21 cellular contexts compared by ENCODE assay signal in genomic region chrX:85914431-85914830, GRCh38.
A peak's percentile ranks its signal among the peaks of the same experiment; 100 is the strongest.
DNase-seq lines count a peak whose midpoint lies in the region; ATAC-seq and TF ChIP-seq lines count a peak whose summit lies in the region.
"Had no signal": no experiment of that assay in that cellular context is flagged by ENCODE, and none has a peak within 500 bp of the region (broad histone marks: within the 10 kb centered on the region; RNA-seq: fewer than 3 reads in every experiment).

No MANE protein-coding gene starts in this region.

- H2AFZ ChIP-seq in neuronal stem cell (ENCODE audit: low read length), result no peak overlapping the region
- H2AFZ ChIP-seq: GM23248 had no signal

- no peak overlapping the region for H2BK120ac ChIP-seq in neuronal stem cell (ENCODE audit: low read depth, low read length)

- no peak overlapping the region for H4K91ac ChIP-seq in neuronal stem cell (ENCODE audit: low read depth, low read length, poor library complexity)

- no peak overlapping the region for H3K4me3 ChIP-seq in neuronal stem cell (ENCODE audit: low read length in 2 of 2)
- no peak overlapping the region for H3K4me3 ChIP-seq in gastroesophageal sphincter
- H3K4me3 ChIP-seq: BLaER1 treated with 17β-estradiol and CSF1 and Interleukin-3, amounts not matched to agents 10 nM and 100 nM; GM12878; GM23248; HAP-1 had no signal

- no peak overlapping the region for H3K4me2 ChIP-seq in neuronal stem cell (ENCODE audit: insufficient read depth, low read length, poor library complexity, severe bottlenecking)
- H3K4me2 ChIP-seq: BLaER1 treated with 17β-estradiol and CSF1 and Interleukin-3, amounts not matched to agents 10 nM and 100 nM had no signal

- peaks cover 25% of the 10 kb centered on the region for H3K4me1 Mint-ChIP-seq in chondrocyte (ENCODE audit: low read depth)
- H3K4me1 Mint-ChIP-seq: CD14-positive monocyte had no signal

- no peak for TF ChIP-seq EP300 in gastroesophageal sphincter (IDR thresholded peaks at IDR 0.05)

- H3K4me3 Mint-ChIP-seq in chondrocyte (ENCODE audit: unreplicated experiment), result no peak overlapping the region
- H3K4me3 Mint-ChIP-seq: CD14-positive monocyte; CD4-positive, alpha-beta T cell; CD8-positive, alpha-beta memory T cell; HFFc6 had no signal

- H3K36me3 ChIP-seq in neuronal stem cell (replicated peaks in 1 of 2; ENCODE audit: control insufficient read depth in 2 of 2, insufficient read depth in 2 of 2, low read length in 2 of 2) (no peaks in the 10 kb centered on the region), gastroesophageal sphincter (no peaks in the 10 kb centered on the region)
- H3K36me3 ChIP-seq: BE2C, HAP-1 had no signal

- H3K4me1 ChIP-seq in neuronal stem cell (ENCODE audit: control insufficient read depth in 2 of 2, insufficient read depth in 1 of 2, low read depth in 1 of 2, low read length in 2 of 2) (no peaks in the 10 kb centered on the region), gastroesophageal sphincter (no peaks in the 10 kb centered on the region)
- H3K4me1 ChIP-seq: BE2C; BLaER1 treated with 17β-estradiol and CSF1 and Interleukin-3, amounts not matched to agents 10 nM and 100 nM; HAP-1 had no signal

- H2BK15ac ChIP-seq in neuronal stem cell (ENCODE audit: low read length), result no peak overlapping the region

- no peak overlapping the region for H3K27ac Mint-ChIP-seq in chondrocyte (ENCODE audit: unreplicated experiment)
- H3K27ac Mint-ChIP-seq: CD4-positive, alpha-beta T cell; CD8-positive, alpha-beta memory T cell; HFFc6 had no signal

- TF ChIP-seq CTCF in chondrocyte (IDR thresholded peaks at IDR 0.05) (no peak), gastroesophageal sphincter (IDR thresholded peaks at IDR 0.05) (no peak)

- no peak overlapping the region for H2BK5ac ChIP-seq in neuronal stem cell (ENCODE audit: low read length)

- peaks cover 9% of the 10 kb centered on the region for H3K36me3 Mint-ChIP-seq in chondrocyte (ENCODE audit: low read depth)

- H3K79me1 ChIP-seq in neuronal stem cell (ENCODE audit: low read depth, low read length), result no peaks in the 10 kb centered on the region

- no peak overlapping the region for H2AK5ac ChIP-seq in neuronal stem cell (ENCODE audit: low read depth, low read length)

- WGBS in neuronal stem cell (ENCODE audit: extremely low coverage in 2 of 2, insufficient read length in 2 of 2, insufficient replicate concordance in 1 of 2), 2 donors, result no CpG with 5 or more reads among the region's 6 CpGs
- 100% methylated on average over 1 to 4 of the region's 6 CpGs for WGBS in gastroesophageal sphincter (ENCODE audit: low coverage in 1 of 2), 2 donors

- H3K9me3 ChIP-seq in neuronal stem cell (replicated peaks in 1 of 2; ENCODE audit: control insufficient read depth in 2 of 2, insufficient read depth in 1 of 2, low read depth in 1 of 2, low read length in 2 of 2) (no peaks in the 10 kb centered on the region), gastroesophageal sphincter (no peaks in the 10 kb centered on the region)
- H3K9me3 ChIP-seq: BE2C, HAP-1 had no signal

- peaks cover 17% of the 10 kb centered on the region for H3K9me3 Mint-ChIP-seq in chondrocyte (ENCODE audit: low read depth)
- H3K9me3 Mint-ChIP-seq: CD4-positive, alpha-beta T cell; CD8-positive, alpha-beta memory T cell had no signal

- H3K23ac ChIP-seq in neuronal stem cell (ENCODE audit: low read depth, low read length, poor library complexity), result no peak overlapping the region

- DNase-seq in activated gamma-delta T cell treated with Interleukin-2 at 50 U/mL for 16 hours (peak; percentile 3), activated gamma-delta T cell (lab: John Stamatoyannopoulos, UW) (no peak), chondrocyte (ENCODE audit: low spot score) (peak; percentile 65), neuronal stem cell (ENCODE audit: low spot score) (no peak)
- DNase-seq in activated effector memory CD4-positive, alpha-beta T cell treated with anti-CD3 and anti-CD28 coated beads, Interleukin-2, amount 50 U/mL, for 16 hours, result no peak
- DNase-seq: BE2C; CD4-positive, alpha-beta T cell; CD8-positive, alpha-beta memory T cell; DMS 273 treated with DMSO at 0.1 percent for 48 hours; DMS79; EL; GDM1; GM23248; HFFc6 had no signal

- H2BK12ac ChIP-seq in neuronal stem cell (ENCODE audit: low read length), result no peak overlapping the region

- H3K14ac ChIP-seq in neuronal stem cell (ENCODE audit: low read length), result no peak overlapping the region

- peak overlapping the region; percentile 21 for H3K9ac ChIP-seq in neuronal stem cell (ENCODE audit: low read depth, low read length, poor library complexity)
- H3K9ac ChIP-seq: BLaER1 treated with 17β-estradiol and CSF1 and Interleukin-3, amounts not matched to agents 10 nM and 100 nM; GM23248 had no signal

- no peak overlapping the region for H3K27ac ChIP-seq in neuronal stem cell (replicated peaks; ENCODE audit: low read length)
- H3K27ac ChIP-seq in gastroesophageal sphincter, result no peak overlapping the region
- H3K27ac ChIP-seq: 22Rv1; BLaER1 treated with 17β-estradiol and CSF1 and Interleukin-3, amounts not matched to agents 10 nM and 100 nM; GM23248 had no signal

- no peaks in the 10 kb centered on the region for H3K27me3 Mint-ChIP-seq in chondrocyte (ENCODE audit: low read depth)
- H3K27me3 Mint-ChIP-seq: CD4-positive, alpha-beta T cell had no signal

- H4K8ac ChIP-seq in neuronal stem cell (ENCODE audit: low read depth, low read length), result no peak overlapping the region

- no peak overlapping the region for H3K18ac ChIP-seq in neuronal stem cell (ENCODE audit: low read length)

- no peak overlapping the region for H3K4ac ChIP-seq in neuronal stem cell (ENCODE audit: low read length)

- H3K27me3 ChIP-seq in neuronal stem cell (ENCODE audit: control insufficient read depth in 3 of 3, insufficient read depth in 3 of 3, low read depth in 1 of 3, low read length in 3 of 3) (no peaks in the 10 kb centered on the region), gastroesophageal sphincter (no peaks in the 10 kb centered on the region)
- H3K27me3 ChIP-seq: BE2C had no signal

- TF ChIP-seq POLR2A in gastroesophageal sphincter (IDR thresholded peaks at IDR 0.05), result no peak

- ATAC-seq in HG02610 (IDR thresholded peaks at IDR 0.05; ENCODE audit: unreplicated experiment), result no peak
- ATAC-seq in gastroesophageal sphincter, result no peak
- ATAC-seq: GM12878 had no signal

Comparison
In these comparisons a context has a peak if more than half of its experiments do, and no peak if none do; other contexts are left out.
1. DNase-seq: peak in activated gamma-delta T cell treated with Interleukin-2 at 50 U/mL for 16 hours (single experiment) and chondrocyte (single experiment); none in activated gamma-delta T cell (single experiment), neuronal stem cell (single experiment) and activated effector memory CD4-positive, alpha-beta T cell treated with anti-CD3 and anti-CD28 coated beads, Interleukin-2, amount 50 U/mL, for 16 hours (single experiment).